27 cellular contexts compared by ENCODE assay signal in the genomic region with DNA sequence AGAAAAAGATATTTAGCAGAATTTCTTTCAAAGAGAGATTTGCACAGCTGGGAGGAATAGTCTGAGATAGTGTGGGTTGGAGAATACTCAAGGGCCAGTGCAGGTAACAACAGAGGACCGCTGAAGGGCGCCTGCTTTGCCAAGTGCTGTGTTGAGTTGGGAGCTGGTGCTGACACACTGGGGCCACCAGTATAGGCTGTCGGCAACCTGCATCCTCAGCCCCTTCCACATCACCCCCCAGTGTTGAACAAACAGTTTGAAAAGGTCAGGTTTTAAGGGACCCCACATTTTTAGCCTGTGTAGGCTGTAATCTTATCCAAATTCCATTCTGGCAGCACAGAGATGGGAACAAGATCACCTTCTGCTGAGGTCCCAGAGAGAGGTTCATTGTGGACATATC.
"Had no signal": no experiment of that assay in that cellular context is flagged by ENCODE, and none has a peak within 500 bp of the region (broad histone marks: within the 10 kb centered on the region; RNA-seq: fewer than 3 reads in every experiment).

No MANE protein-coding gene starts in this region.

- H3K27ac Mint-ChIP-seq: immature natural killer cell; mesothelial cell of epicardium; naive B cell; natural killer cell; stimulated activated memory B cell treated with anti-CD40 and anti-IgM and Interleukin-4, amounts not matched to agents 10 μg/mL and 1 μg/mL and 100 μg/mL, for 72 hours; stimulated activated naive CD8-positive, alpha-beta T cell treated with anti-CD3 and anti-CD28 coated beads, Interleukin-15, amount 100 ng/mL, for 72 hours; type B pancreatic cell had no signal

- H3K27me3 ChIP-seq: pancreas, right lobe of liver, tibial nerve, uterus had no signal

- H3K36me3 Mint-ChIP-seq: immature natural killer cell; mesothelial cell of epicardium; naive B cell; natural killer cell; stimulated activated memory B cell treated with anti-CD40 and anti-IgM and Interleukin-4, amounts not matched to agents 10 μg/mL and 1 μg/mL and 100 μg/mL, for 72 hours; type B pancreatic cell had no signal

- H3K4me1 ChIP-seq: left ventricle myocardium inferior, pancreas, prostate gland, right lobe of liver, tibial nerve, uterus had no signal

- DNase-seq: hypothalamus; immature natural killer cell; kidney; left colon; left ventricle myocardium inferior; mesendoderm; naive B cell; natural killer cell; pancreas; posterior cingulate gyrus; retina; right lobe of liver; stimulated activated CD4-positive, alpha-beta T cell treated with anti-CD3 and anti-CD28 coated beads, Interleukin-1b, Interleukin-23, amount 100 ng/mL, for 48 hours; stimulated activated CD4-positive, alpha-beta T cell treated with anti-CD3 and anti-CD28 coated beads, Interleukin-2, amount 100 ng/mL, for 48 hours; stimulated activated CD4-positive, alpha-beta T cell treated with anti-CD3 and anti-CD28 coated beads, Interleukin-4, amount 100 ng/mL, for 4 hours; stimulated activated CD8-positive, alpha-beta memory T cell treated with anti-CD3 and anti-CD28 coated beads, Interleukin-4, amount 100 ng/mL, for 48 hours; stimulated activated naive CD4-positive, alpha-beta T cell treated with Interleukin-2 at 50 U/mL for 16 hours; stimulated activated naive CD8-positive, alpha-beta T cell treated with anti-CD3 and anti-CD28 coated beads, Interleukin-15, amount 100 ng/mL, for 72 hours; substantia nigra; uterus had no signal

- H3K4me3 Mint-ChIP-seq: immature natural killer cell; mesothelial cell of epicardium; naive B cell; natural killer cell; stimulated activated memory B cell treated with anti-CD40 and anti-IgM and Interleukin-4, amounts not matched to agents 10 μg/mL and 1 μg/mL and 100 μg/mL, for 72 hours; stimulated activated naive CD8-positive, alpha-beta T cell treated with anti-CD3 and anti-CD28 coated beads, Interleukin-15, amount 100 ng/mL, for 72 hours; type B pancreatic cell had no signal

- H3K9me3 ChIP-seq: left ventricle myocardium inferior, pancreas, prostate gland, right lobe of liver, tibial nerve, uterus had no signal

- H3K4me1 Mint-ChIP-seq: immature natural killer cell; mesothelial cell of epicardium; naive B cell; natural killer cell; stimulated activated memory B cell treated with anti-CD40 and anti-IgM and Interleukin-4, amounts not matched to agents 10 μg/mL and 1 μg/mL and 100 μg/mL, for 72 hours; stimulated activated naive CD8-positive, alpha-beta T cell treated with anti-CD3 and anti-CD28 coated beads, Interleukin-15, amount 100 ng/mL, for 72 hours had no signal

- H3K27ac ChIP-seq: left ventricle myocardium inferior, pancreas, prostate gland, right lobe of liver, tibial nerve, uterus had no signal

- H3K9me3 Mint-ChIP-seq: immature natural killer cell; mesothelial cell of epicardium; naive B cell; natural killer cell; stimulated activated memory B cell treated with anti-CD40 and anti-IgM and Interleukin-4, amounts not matched to agents 10 μg/mL and 1 μg/mL and 100 μg/mL, for 72 hours; stimulated activated naive CD8-positive, alpha-beta T cell treated with anti-CD3 and anti-CD28 coated beads, Interleukin-15, amount 100 ng/mL, for 72 hours; type B pancreatic cell had no signal

- H3K4me2 ChIP-seq: smooth muscle cell had no signal

- H3K4me3 ChIP-seq: left ventricle myocardium inferior, lung, pancreas, prostate gland, right lobe of liver, smooth muscle cell, tibial nerve, uterus had no signal

- ATAC-seq: left colon; natural killer cell; pancreas; right lobe of liver; stimulated activated memory B cell treated with anti-CD40 and anti-IgM and Interleukin-4, amounts not matched to agents 10 μg/mL and 1 μg/mL and 100 μg/mL, for 72 hours; stimulated activated naive CD8-positive, alpha-beta T cell treated with anti-CD3 and anti-CD28 coated beads, Interleukin-15, amount 100 ng/mL, for 72 hours had no signal

- H3K36me3 ChIP-seq: left ventricle myocardium inferior, pancreas, prostate gland, right lobe of liver, tibial nerve, uterus had no signal
